14 cellular contexts compared by ENCODE assay signal in the genomic region with DNA sequence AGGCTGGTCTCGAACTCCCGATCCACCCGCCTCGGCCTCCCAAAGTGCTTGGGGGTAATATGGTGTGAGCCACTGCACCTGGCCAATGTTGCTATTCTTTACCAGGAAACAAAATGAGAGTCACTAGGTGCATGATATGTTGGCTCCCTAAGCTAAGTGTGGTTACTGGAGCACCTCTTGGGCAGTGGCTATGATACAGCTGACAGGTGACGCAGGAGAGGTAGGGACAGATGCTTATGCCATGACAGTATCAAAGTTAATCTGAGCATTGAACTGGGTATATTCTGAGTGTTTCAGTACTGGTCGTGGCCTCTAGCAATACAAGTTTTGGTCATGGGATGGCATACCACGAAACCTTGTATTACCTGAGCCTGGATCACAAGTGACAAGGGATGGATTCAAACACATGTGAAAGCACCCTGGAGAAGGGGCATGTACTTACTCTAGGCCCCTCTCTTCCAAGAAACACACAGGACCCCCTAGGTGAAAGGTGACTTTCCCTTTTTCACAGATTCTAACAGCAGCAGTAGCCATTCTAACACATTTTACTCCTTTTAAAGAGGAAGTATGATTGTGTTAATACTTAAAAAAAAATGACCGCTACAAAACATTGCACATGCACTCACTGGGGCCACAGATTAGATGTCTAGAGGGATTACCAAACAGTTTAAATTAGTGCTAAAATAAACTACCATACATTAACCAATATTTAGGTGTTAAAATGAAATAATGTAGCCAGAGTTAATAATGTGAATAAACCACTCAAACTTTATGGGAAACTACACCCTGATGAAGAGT.
DNase-seq lines count a peak whose midpoint lies in the region; ATAC-seq and TF ChIP-seq lines count a peak whose summit lies in the region.
"Had no signal": no experiment of that assay in that cellular context is flagged by ENCODE, and none has a peak within 500 bp of the region (broad histone marks: within the 10 kb centered on the region; RNA-seq: fewer than 3 reads in every experiment).

No MANE protein-coding gene starts in this region.

- TF ChIP-seq POLR2A in vagina (IDR thresholded peaks at IDR 0.05) (no peak), prostate gland (IDR thresholded peaks at IDR 0.05) (no peak), right lobe of liver (IDR thresholded peaks at IDR 0.05) (no peak)

- DNase-seq in stimulated activated naive CD8-positive, alpha-beta T cell treated with anti-CD3 and anti-CD28 coated beads, Interleukin-15, amount 100 ng/mL, for 72 hours: no peak
- no peak for DNase-seq in stimulated activated naive CD8-positive, alpha-beta T cell treated with anti-CD3 and anti-CD28 coated beads, Interleukin-15, Interleukin-2, amounts not matched to agents 100 U/mL and 50 U/mL, for 24 hours
- DNase-seq in activated T-helper 2 cell treated with anti-CD3 and anti-CD28 coated beads, Interferon-gamma antibody, Interleukin-2, Interleukin-4, amounts not matched to agents 10 μg/mL and 5 μg/mL and 100 μg/mL, durations not matched to agents 14 hours and 24 hours and 36 hours (ENCODE audit: low spot score): no peak
- DNase-seq in mucosa of descending colon (peak in 1 of 3 donors; percentile 29), vagina (ENCODE audit: extremely low spot score in 2 of 2) (no peak), prostate gland (ENCODE audit: low spot score) (no peak), right lobe of liver (no peak)
- DNase-seq in activated effector memory CD4-positive, alpha-beta T cell treated with Interleukin-2 at 50 U/mL for 16 hours: no peak
- DNase-seq: activated CD8-positive, alpha-beta memory T cell treated with anti-CD3 and anti-CD28 coated beads, Interleukin-2, amount 50 U/mL, for 48 hours; aorta; effector CD4-positive, alpha-beta T cell; left ventricle myocardium superior; NCI-H1417 treated with DMSO at 0.1 percent for 48 hours; SJCRH30 had no signal

- H3K27me3 ChIP-seq in vagina (no peaks in the 10 kb centered on the region), prostate gland (replicated peaks; ENCODE audit: insufficient read depth) (no peaks in the 10 kb centered on the region), right lobe of liver (no peaks in the 10 kb centered on the region)
- H3K27me3 ChIP-seq: SJCRH30 had no signal

- peaks cover 45% of the 10 kb centered on the region for H3K36me3 Mint-ChIP-seq in activated T-helper 2 cell treated with anti-CD3 and anti-CD28 coated beads, Interferon-gamma antibody, Interleukin-2, Interleukin-4, amounts not matched to agents 10 μg/mL and 5 μg/mL and 100 μg/mL, durations not matched to agents 14 hours and 24 hours and 36 hours (ENCODE audit: low read depth)

- H3K4me1 Mint-ChIP-seq in stimulated activated naive CD8-positive, alpha-beta T cell treated with anti-CD3 and anti-CD28 coated beads, Interleukin-15, amount 100 ng/mL, for 72 hours: peaks cover 81% of the 10 kb centered on the region
- H3K4me1 Mint-ChIP-seq in activated T-helper 2 cell treated with anti-CD3 and anti-CD28 coated beads, Interferon-gamma antibody, Interleukin-2, Interleukin-4, amounts not matched to agents 10 μg/mL and 5 μg/mL and 100 μg/mL, durations not matched to agents 14 hours and 24 hours and 36 hours (ENCODE audit: low read depth): peaks cover 78% of the 10 kb centered on the region

- ATAC-seq in stimulated activated naive CD8-positive, alpha-beta T cell treated with anti-CD3 and anti-CD28 coated beads, Interleukin-15, amount 100 ng/mL, for 72 hours: peak; percentile 66
- ATAC-seq in stimulated activated naive CD8-positive, alpha-beta T cell treated with anti-CD3 and anti-CD28 coated beads, Interleukin-15, Interleukin-2, amounts not matched to agents 100 U/mL and 50 U/mL, for 24 hours: no peak
- ATAC-seq in mucosa of descending colon (peak; percentile 31), right lobe of liver (no peak)

- H3K4me3 Mint-ChIP-seq in stimulated activated naive CD8-positive, alpha-beta T cell treated with anti-CD3 and anti-CD28 coated beads, Interleukin-15, amount 100 ng/mL, for 72 hours: no peak overlapping the region
- H3K4me3 Mint-ChIP-seq in activated T-helper 2 cell treated with anti-CD3 and anti-CD28 coated beads, Interferon-gamma antibody, Interleukin-2, Interleukin-4, amounts not matched to agents 10 μg/mL and 5 μg/mL and 100 μg/mL, durations not matched to agents 14 hours and 24 hours and 36 hours (ENCODE audit: low read depth): no peak overlapping the region

- H3K27ac Mint-ChIP-seq in stimulated activated naive CD8-positive, alpha-beta T cell treated with anti-CD3 and anti-CD28 coated beads, Interleukin-15, amount 100 ng/mL, for 72 hours: peak overlapping the region in 1 of 2 donors; percentile 56
- H3K27ac Mint-ChIP-seq in activated T-helper 2 cell treated with anti-CD3 and anti-CD28 coated beads, Interferon-gamma antibody, Interleukin-2, Interleukin-4, amounts not matched to agents 10 μg/mL and 5 μg/mL and 100 μg/mL, durations not matched to agents 14 hours and 24 hours and 36 hours: peak overlapping the region; percentile 11

- H3K4me3 ChIP-seq in mucosa of descending colon (no peak overlapping the region), vagina (no peak overlapping the region), prostate gland (no peak overlapping the region), right lobe of liver (no peak overlapping the region)
- H3K4me3 ChIP-seq: SJCRH30 had no signal

- H3K27me3 Mint-ChIP-seq in stimulated activated naive CD8-positive, alpha-beta T cell treated with anti-CD3 and anti-CD28 coated beads, Interleukin-15, amount 100 ng/mL, for 72 hours: no peaks in the 10 kb centered on the region
- H3K27me3 Mint-ChIP-seq in activated T-helper 2 cell treated with anti-CD3 and anti-CD28 coated beads, Interferon-gamma antibody, Interleukin-2, Interleukin-4, amounts not matched to agents 10 μg/mL and 5 μg/mL and 100 μg/mL, durations not matched to agents 14 hours and 24 hours and 36 hours (ENCODE audit: low read depth): no peaks in the 10 kb centered on the region

- H3K4me1 ChIP-seq in mucosa of descending colon (ENCODE audit: low read depth): peaks cover 41% of the 10 kb centered on the region
- H3K4me1 ChIP-seq in vagina: peaks cover 49% of the 10 kb centered on the region
- no peaks in the 10 kb centered on the region for H3K4me1 ChIP-seq in prostate gland (replicated peaks)
- H3K4me1 ChIP-seq in right lobe of liver: peaks cover 0 to 20% (median 6%) of the 10 kb centered on the region in 4 donors
- H3K4me1 ChIP-seq: SJCRH30 had no signal

- no peaks in the 10 kb centered on the region for H3K36me3 ChIP-seq in mucosa of descending colon (ENCODE audit: low read depth)
- H3K36me3 ChIP-seq in vagina: peaks cover 0 to 16% of the 10 kb centered on the region in 2 donors
- no peaks in the 10 kb centered on the region for H3K36me3 ChIP-seq in prostate gland
- peaks cover 0 to 8% (median 0%) of the 10 kb centered on the region in 4 donors for H3K36me3 ChIP-seq in right lobe of liver
- H3K36me3 ChIP-seq: SJCRH30 had no signal

- no peaks in the 10 kb centered on the region for H3K9me3 ChIP-seq in mucosa of descending colon
- H3K9me3 ChIP-seq in vagina: no peaks in the 10 kb centered on the region
- H3K9me3 ChIP-seq in prostate gland: no peaks in the 10 kb centered on the region
- H3K9me3 ChIP-seq in right lobe of liver: no peaks in the 10 kb centered on the region
- H3K9me3 ChIP-seq: SJCRH30 had no signal

- H3K27ac ChIP-seq in vagina: peak overlapping the region; percentile 6
- H3K27ac ChIP-seq in prostate gland: no peak overlapping the region
- H3K27ac ChIP-seq in right lobe of liver: no peak overlapping the region
- H3K27ac ChIP-seq: SJCRH30 had no signal

- no peaks in the 10 kb centered on the region for H3K9me3 Mint-ChIP-seq in stimulated activated naive CD8-positive, alpha-beta T cell treated with anti-CD3 and anti-CD28 coated beads, Interleukin-15, amount 100 ng/mL, for 72 hours
- H3K9me3 Mint-ChIP-seq in activated T-helper 2 cell treated with anti-CD3 and anti-CD28 coated beads, Interferon-gamma antibody, Interleukin-2, Interleukin-4, amounts not matched to agents 10 μg/mL and 5 μg/mL and 100 μg/mL, durations not matched to agents 14 hours and 24 hours and 36 hours: no peaks in the 10 kb centered on the region

- intact Hi-C loops in activated T-helper 2 cell treated with anti-CD3 and anti-CD28 coated beads, Interferon-gamma antibody, Interleukin-2, Interleukin-4, amounts not matched to agents 10 μg/mL and 5 μg/mL and 100 μg/mL, durations not matched to agents 14 hours and 24 hours and 36 hours (cut with micrococcal nuclease): no loop called here
- intact Hi-C loops in mucosa of descending colon (cut with DNase I, micrococcal nuclease): no loop called here
- intact Hi-C loops in vagina (cut with DNase I): no loop called here
- intact Hi-C loops in prostate gland (cut with DNase I): no loop called here
- intact Hi-C loops in right lobe of liver (cut with DNase I): no loop called here

- 92% methylated on average over 8 of the region's 8 CpGs for WGBS in prostate gland
- 92% methylated on average over 5 of the region's 8 CpGs for WGBS in right lobe of liver (ENCODE audit: insufficient coverage, low coverage, low lambda C conversion rate, missing lambda C conversion rate)

- TF ChIP-seq CTCF in mucosa of descending colon (IDR thresholded peaks at IDR 0.05) (no peak), vagina (IDR thresholded peaks at IDR 0.05) (no peak), prostate gland (IDR thresholded peaks at IDR 0.05) (no peak), right lobe of liver (IDR thresholded peaks at IDR 0.05) (no peak)

Comparison
In these comparisons a context has a peak if more than half of its experiments do, and no peak if none do; other contexts are left out.
1. ATAC-seq: peak in stimulated activated naive CD8-positive, alpha-beta T cell treated with anti-CD3 and anti-CD28 coated beads, Interleukin-15, amount 100 ng/mL, for 72 hours (single experiment) and mucosa of descending colon (single experiment); none in stimulated activated naive CD8-positive, alpha-beta T cell treated with anti-CD3 and anti-CD28 coated beads, Interleukin-15, Interleukin-2, amounts not matched to agents 100 U/mL and 50 U/mL, for 24 hours (single experiment) and right lobe of liver (0 of 4).